Comparison of ENCODE assay signal across 1 cellular context in genomic region chrX:45230410-45230809, GRCh38.
TF ChIP-seq lines count a peak whose summit lies in the region.

No MANE protein-coding gene starts in this region.

TF ChIP-seq in WTC11, 78 proteins besides CTCF, POLR2A, EP300 and RAD21 (continued from another document):
- no peak for TF ChIP-seq STAT6 (CRISPR knock-in tag; conservative IDR thresholded peaks at IDR 0.05; ENCODE audit: low read depth)
- TF ChIP-seq SP1 (CRISPR knock-in tag; conservative IDR thresholded peaks at IDR 0.05), result no peak
- TF ChIP-seq FOXP4 (CRISPR knock-in tag; IDR thresholded peaks at IDR 0.05), result no peak
- TF ChIP-seq IRF1 (CRISPR knock-in tag; IDR thresholded peaks at IDR 0.05), result no peak
